In the genomic region with DNA sequence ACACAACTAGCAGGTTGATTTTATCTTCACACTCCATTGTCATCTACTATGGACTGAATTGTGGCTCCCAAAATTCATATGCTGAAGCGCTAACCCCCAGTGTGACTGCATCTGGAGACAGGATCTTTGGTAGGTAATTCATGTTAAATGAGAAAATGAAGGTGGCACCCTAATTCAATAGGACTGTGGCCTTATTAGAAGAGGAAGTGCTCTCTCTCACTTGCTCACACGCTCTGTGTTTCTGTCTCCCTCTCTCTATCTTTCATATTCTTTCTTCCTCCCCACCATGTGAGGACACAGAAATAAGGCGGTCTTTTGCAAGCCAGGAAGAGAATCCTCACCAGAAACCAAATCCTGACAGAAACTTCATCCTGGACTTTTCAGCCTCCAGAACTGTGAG, we compare ENCODE assay signal across 18 cellular contexts. TPM values are rescaled to one million over a fixed set of nuclear protein-coding genes. Genes with fewer than 3 reads are reported as not detected.
A peak's percentile ranks its signal among the peaks of the same experiment; 100 is the strongest.
DNase-seq lines count a peak whose midpoint lies in the region; ATAC-seq, FAIRE-seq and TF ChIP-seq lines count a peak whose summit lies in the region.
"Had no signal": no experiment of that assay in that cellular context is flagged by ENCODE, and none has a peak within 500 bp of the region (broad histone marks: within the 10 kb centered on the region; RNA-seq: fewer than 3 reads in every experiment).

No MANE protein-coding gene starts in this region.

- peak overlapping the region; percentile 16; the same call in 1 of the 2 replicates for H3K9ac ChIP-seq in OCI-LY3 (ENCODE audit: low read length)
- H3K9ac ChIP-seq in K562 (ENCODE audit: insufficient read depth in 1 of 2, low read depth in 2 of 2, low read length in 2 of 2), result no peak overlapping the region
- H3K9ac ChIP-seq in neural progenitor cell, result no peak overlapping the region
- H3K9ac ChIP-seq: BLaER1 had no signal

- POLR2A ChIA-PET in K562 (lab: Yijun Ruan, JAX), result no interaction called here

- peak overlapping the region; percentile 34 for H3K4me2 ChIP-seq in OCI-LY3 (ENCODE audit: low read length)
- H3K4me2 ChIP-seq in K562 (ENCODE audit: insufficient read depth, low read length), result no peak overlapping the region
- no peak overlapping the region for H3K4me2 ChIP-seq in neural progenitor cell
- H3K4me2 ChIP-seq: BLaER1, GM23338 had no signal

- peaks cover 4% of the 10 kb centered on the region for H3K27me3 Mint-ChIP-seq in neural progenitor cell (ENCODE audit: insufficient read depth, low read depth)
- peaks cover 11% of the 10 kb centered on the region for H3K27me3 Mint-ChIP-seq in activated T-helper 17 cell treated with anti-CD3 and anti-CD28 coated beads, Interleukin-2, amount 50 U/mL, for 72 hours

- no peak for TF ChIP-seq RAD21 in K562 (CRISPR knock-in tag; conservative IDR thresholded peaks at IDR 0.05 in 1 of 2, IDR thresholded peaks at IDR 0.05 in 1 of 2)

- intact Hi-C loops in K562 (cut with micrococcal nuclease), result no loop called here

- peak overlapping the region; percentile 22 for H3K27ac Mint-ChIP-seq in neural progenitor cell
- no peak overlapping the region for H3K27ac Mint-ChIP-seq in activated T-helper 17 cell treated with anti-CD3 and anti-CD28 coated beads, Interleukin-2, amount 50 U/mL, for 72 hours
- H3K27ac Mint-ChIP-seq: CD8-positive, alpha-beta memory T cell; GM23338 had no signal

- no peak overlapping the region for H3K4me3 Mint-ChIP-seq in neural progenitor cell
- H3K4me3 Mint-ChIP-seq in activated T-helper 17 cell treated with anti-CD3 and anti-CD28 coated beads, Interleukin-2, amount 50 U/mL, for 72 hours, result no peak overlapping the region
- H3K4me3 Mint-ChIP-seq: CD8-positive, alpha-beta memory T cell; GM23338; H9 had no signal

- DNase-seq in K562 (ENCODE audit: extremely low read depth in 1 of 4, low spot score in 3 of 4), result no peak
- no peak for DNase-seq in neural progenitor cell (ENCODE audit: low spot score)
- no peak for DNase-seq in stimulated activated CD4-positive, alpha-beta T cell treated with anti-CD3 and anti-CD28 coated beads, Interleukin-4, amount 100 ng/mL, for 24 hours
- DNase-seq in DMS153 (lab: John Stamatoyannopoulos, UW), result no peak
- DNase-seq in NCI-H187 (lab: John Stamatoyannopoulos, UW), result no peak
- DNase-seq: 8988T; AML-193; Caco-2; CD8-positive, alpha-beta memory T cell; DMS53; GF-D8; H9 had no signal

- no peak overlapping the region for H3K4me3 ChIP-seq in OCI-LY3 (ENCODE audit: low read length)
- H3K4me3 ChIP-seq in K562, result no peak overlapping the region
- no peak overlapping the region for H3K4me3 ChIP-seq in neural progenitor cell
- H3K4me3 ChIP-seq: BLaER1, GM23338 had no signal

- no peaks in the 10 kb centered on the region for H3K36me3 ChIP-seq in OCI-LY3 (replicated peaks; ENCODE audit: low read depth, low read length)
- H3K36me3 ChIP-seq in K562 (ENCODE audit: control insufficient read depth, insufficient read depth, low read length), result no peaks in the 10 kb centered on the region
- H3K36me3 ChIP-seq in neural progenitor cell, result no peaks in the 10 kb centered on the region
- H3K36me3 ChIP-seq: BLaER1 had no signal

- no peaks in the 10 kb centered on the region for H3F3A ChIP-seq in neural progenitor cell (ENCODE audit: low read depth)

- TF ChIP-seq CTCF in OCI-LY3 (IDR thresholded peaks at IDR 0.05; ENCODE audit: low read depth, low read length), result no peak
- TF ChIP-seq CTCF in K562 (IDR thresholded peaks at IDR 0.05 in 2 of 3, conservative IDR thresholded peaks at IDR 0.05 in 1 of 3; ENCODE audit: insufficient read depth in 2 of 3, low read depth in 1 of 3, low read length in 3 of 3), result no peak
- no peak for TF ChIP-seq CTCF in neural progenitor cell (IDR thresholded peaks at IDR 0.05)

- no peaks in the 10 kb centered on the region for H3K9me1 ChIP-seq in K562 (ENCODE audit: control insufficient read depth, insufficient read depth, low read length)

- no peaks in the 10 kb centered on the region for H3K9me3 ChIP-seq in OCI-LY3 (ENCODE audit: insufficient read depth, low read length)
- no peaks in the 10 kb centered on the region for H3K9me3 ChIP-seq in K562 (replicated peaks; ENCODE audit: control insufficient read depth, insufficient read depth, low read depth, low read length)
- no peaks in the 10 kb centered on the region for H3K9me3 ChIP-seq in neural progenitor cell (ENCODE audit: low read depth)
- H3K9me3 ChIP-seq: BLaER1, Caco-2 had no signal

- peak; percentile 36 for ATAC-seq in GM18502 (IDR thresholded peaks at IDR 0.05; ENCODE audit: poor library complexity, unreplicated experiment)
- no peak for ATAC-seq in K562
- no peak for ATAC-seq in activated T-helper 17 cell treated with anti-CD3 and anti-CD28 coated beads, Interleukin-2, amount 50 U/mL, for 72 hours (replicated peaks)
- ATAC-seq: GM23338 had no signal

- H2AFZ ChIP-seq in OCI-LY3 (ENCODE audit: low read depth, low read length) (no peak overlapping the region; the same call in 1 of the 2 replicates), K562 (ENCODE audit: low read depth, low read length) (no peak overlapping the region), neural progenitor cell (replicated peaks) (peak overlapping the region; percentile 26)
- H2AFZ ChIP-seq: GM23338 had no signal

- no peaks in the 10 kb centered on the region for H3K79me2 ChIP-seq in OCI-LY3 (ENCODE audit: low read length)
- H3K79me2 ChIP-seq in K562 (ENCODE audit: control insufficient read depth, insufficient read depth, low read length), result no peaks in the 10 kb centered on the region
- H3K79me2 ChIP-seq in neural progenitor cell (ENCODE audit: low read depth), result no peaks in the 10 kb centered on the region

- peak overlapping the region; percentile 51 for H3K27ac ChIP-seq in OCI-LY3 (ENCODE audit: low read length)
- H3K27ac ChIP-seq in K562 (ENCODE audit: extremely low read depth, low read depth, low read length), result no peak overlapping the region
- H3K27ac ChIP-seq in neural progenitor cell, result no peak overlapping the region
- H3K27ac ChIP-seq: BLaER1 had no signal

- peaks cover 8% of the 10 kb centered on the region for H3K9me3 Mint-ChIP-seq in neural progenitor cell
- no peaks in the 10 kb centered on the region for H3K9me3 Mint-ChIP-seq in activated T-helper 17 cell treated with anti-CD3 and anti-CD28 coated beads, Interleukin-2, amount 50 U/mL, for 72 hours
- H3K9me3 Mint-ChIP-seq: CD8-positive, alpha-beta memory T cell; GM23338 had no signal

- FAIRE-seq in K562 (lab: Jason Lieb, UNC), result no peak

- no peak for TF ChIP-seq POLR2A in K562 (conservative IDR thresholded peaks at IDR 0.05)

- CTCF ChIA-PET in K562 (lab: Yijun Ruan, JAX; ENCODE audit: low intra/inter-chr PET ratio), result no interaction called here

- WGBS in K562 (ENCODE audit: insufficient coverage, low coverage, missing lambda C conversion rate), result 15% methylated on average over 3 of the region's 3 CpGs

- no peak for TF ChIP-seq EP300 in K562 (IDR thresholded peaks at IDR 0.05; ENCODE audit: low read length)

- in situ Hi-C loops in K562 (cut with MboI), result no loop called here

- no peaks in the 10 kb centered on the region for H4K20me1 ChIP-seq in OCI-LY3 (ENCODE audit: insufficient read depth, low read length)
- H4K20me1 ChIP-seq in K562 (replicated peaks; ENCODE audit: control insufficient read depth, insufficient read depth, low read length), result no peaks in the 10 kb centered on the region
- H4K20me1 ChIP-seq in neural progenitor cell (ENCODE audit: low read depth), result no peaks in the 10 kb centered on the region
- H4K20me1 ChIP-seq: BLaER1 had no signal

- H3K4me1 ChIP-seq in OCI-LY3 (ENCODE audit: low read length) (peaks cover 61% of the 10 kb centered on the region), K562 (replicated peaks in 1 of 2; ENCODE audit: control insufficient read depth in 2 of 2, insufficient read depth in 2 of 2, low read length in 2 of 2) (peaks cover 11 to 17% of the 10 kb centered on the region in 2 experiments), neural progenitor cell (peaks cover 7% of the 10 kb centered on the region)
- H3K4me1 ChIP-seq: BLaER1, Caco-2 had no signal

- no peaks in the 10 kb centered on the region for H3K36me3 Mint-ChIP-seq in neural progenitor cell
- H3K36me3 Mint-ChIP-seq in activated T-helper 17 cell treated with anti-CD3 and anti-CD28 coated beads, Interleukin-2, amount 50 U/mL, for 72 hours (ENCODE audit: low read depth), result no peaks in the 10 kb centered on the region

- BruUV-seq in K562 (replicated peaks; lab: Mats Ljungman, UMichigan), result no TSS peak

- no peaks in the 10 kb centered on the region for H3K27me3 ChIP-seq in OCI-LY3 (ENCODE audit: low read depth, low read length)
- H3K27me3 ChIP-seq in K562 (ENCODE audit: control insufficient read depth in 2 of 2, insufficient read depth in 2 of 2, low read length in 2 of 2), result peaks cover 5 to 8% of the 10 kb centered on the region in 2 experiments; a peak in 2 of 5 replicates
- no peaks in the 10 kb centered on the region for H3K27me3 ChIP-seq in neural progenitor cell
- H3K27me3 ChIP-seq: BLaER1 had no signal

- peaks cover 16% of the 10 kb centered on the region for H3K4me1 Mint-ChIP-seq in neural progenitor cell
- no peaks in the 10 kb centered on the region for H3K4me1 Mint-ChIP-seq in activated T-helper 17 cell treated with anti-CD3 and anti-CD28 coated beads, Interleukin-2, amount 50 U/mL, for 72 hours
- H3K4me1 Mint-ChIP-seq: CD8-positive, alpha-beta memory T cell had no signal

RNA-seq across cellular contexts. Expression of a gene that starts 10.8 kb away (rescaled TPM):
- total RNA-seq in K562 (2011; cell fraction: chromatin; rRNA removed; ENCODE audit: low replicate concordance), result not detected in 2 replicates
- total RNA-seq in K562 (2011; cell fraction: nucleolus; rRNA removed), result not detected in 2 replicates
- not detected in 2 replicates for total RNA-seq in K562 (2011; cell fraction: nucleoplasm; rRNA removed)
- total RNA-seq in K562 (2014; rRNA removed), result not detected in 2 replicates
- not detected in 2 replicates for total RNA-seq in K562 (2014; rRNA removed; fragmentation: Illumina TruSeq; extraction: Trizol)
- total RNA-seq in K562 (2015; rRNA removed; fragmentation: Illumina TruSeq; extraction: Trizol), result not detected in 2 replicates
- total RNA-seq in K562 (2021), result not detected in 2 replicates
- not detected in 2 replicates for polyA plus RNA-seq in K562 (2011; rRNA removed)
- polyA plus RNA-seq in K562 (2011; cell fraction: cytosol; rRNA removed), result not detected in 2 replicates
- not detected in 2 replicates for polyA plus RNA-seq in K562 (2011; cell fraction: nucleus; rRNA removed)
- not detected in 2 replicates for polyA plus RNA-seq in K562 (2012)
- not detected in 2 replicates for polyA plus RNA-seq in K562 (2014; fragmentation: Illumina TruSeq; extraction: Trizol)
- not detected for polyA plus RNA-seq in K562 (2014; fragmentation: Nextera tagmentation; extraction: Ambion mirVana)
- polyA plus RNA-seq in K562 (2014; rRNA removed), result not detected in 2 replicates
- not detected in 2 replicates for polyA minus RNA-seq in K562 (2011; rRNA and poly(A)+ RNA removed)
- polyA minus RNA-seq in K562 (2011; cell fraction: cytosol; rRNA and poly(A)+ RNA removed), result not detected in 2 replicates
- polyA minus RNA-seq in K562 (2011; cell fraction: nucleus; rRNA and poly(A)+ RNA removed), result not detected in 2 replicates
- not detected in 2 replicates for total RNA-seq in neural progenitor cell (ENCODE audit: low replicate concordance)
- total RNA-seq in activated T-helper 17 cell treated with anti-CD3 and anti-CD28 coated beads, Interleukin-2, amount 50 U/mL, for 72 hours, result not detected
- total RNA-seq: Caco-2; CD8-positive, alpha-beta memory T cell; GM23338; H9; HT1080 had no signal
- polyA plus RNA-seq: CD8-positive, alpha-beta memory T cell; GM23338 had no signal

RNA-seq across cellular contexts. Expression of a gene that starts 52.8 kb away (rescaled TPM):
- 0.09 TPM in 1 of 2 replicates, not detected in the other for total RNA-seq in K562 (2011; cell fraction: chromatin; rRNA removed; ENCODE audit: low replicate concordance)
- total RNA-seq in K562 (2011; cell fraction: nucleolus; rRNA removed), result not detected in 2 replicates
- total RNA-seq in K562 (2011; cell fraction: nucleoplasm; rRNA removed), result not detected in 2 replicates
- total RNA-seq in K562 (2014; rRNA removed) (not detected in 2 replicates), K562 (2014; rRNA removed; fragmentation: Illumina TruSeq; extraction: Trizol) (not detected in 2 replicates), K562 (2015; rRNA removed; fragmentation: Illumina TruSeq; extraction: Trizol) (not detected in 2 replicates), K562 (2021) (not detected in 2 replicates), neural progenitor cell (ENCODE audit: low replicate concordance) (0.09 and 2.6 TPM in 2 replicates)
- polyA plus RNA-seq in K562 (2011; rRNA removed) (not detected in 2 replicates), K562 (2014; fragmentation: Illumina TruSeq; extraction: Trizol) (not detected in 2 replicates), K562 (2014; fragmentation: Nextera tagmentation; extraction: Ambion mirVana) (not detected), K562 (2014; rRNA removed) (not detected in 2 replicates)
- not detected in 2 replicates for polyA plus RNA-seq in K562 (2011; cell fraction: cytosol; rRNA removed)
- 0.07 TPM in 1 of 2 replicates, not detected in the other for polyA plus RNA-seq in K562 (2011; cell fraction: nucleus; rRNA removed)
- polyA plus RNA-seq in K562 (2012), result 0.01 and 0.29 TPM in 2 replicates
- not detected in 2 replicates for polyA minus RNA-seq in K562 (2011; rRNA and poly(A)+ RNA removed)
- not detected in 2 replicates for polyA minus RNA-seq in K562 (2011; cell fraction: cytosol; rRNA and poly(A)+ RNA removed)
- not detected in 2 replicates for polyA minus RNA-seq in K562 (2011; cell fraction: nucleus; rRNA and poly(A)+ RNA removed)
- total RNA-seq in activated T-helper 17 cell treated with anti-CD3 and anti-CD28 coated beads, Interleukin-2, amount 50 U/mL, for 72 hours, result 1 to 10 TPM in 1 of 2 donors, under 1 TPM in 1; 0.50 to 6.6 TPM
- total RNA-seq: Caco-2, H9 had no signal
- polyA plus RNA-seq: GM23338 had no signal
